ENCODE assay signal across 35 cellular contexts in the genomic region with DNA sequence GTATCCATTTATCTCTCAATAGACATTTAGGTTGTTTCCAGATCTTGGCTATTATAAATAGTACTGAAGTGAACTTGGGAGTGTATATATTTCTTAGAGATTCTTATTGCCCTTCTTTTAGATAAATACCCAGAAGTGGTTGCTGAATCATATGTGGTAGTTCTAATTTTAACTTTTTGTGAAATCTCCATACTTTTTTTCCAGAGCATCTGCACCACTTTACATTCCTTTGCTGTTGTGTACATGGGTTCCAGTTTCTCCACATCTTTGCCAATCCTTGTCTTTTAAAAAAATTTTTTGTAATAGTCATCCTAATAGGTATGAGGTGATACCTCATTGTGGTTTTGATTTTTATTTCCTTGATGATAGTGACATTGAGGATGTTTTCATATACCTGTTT.
A peak's percentile ranks its signal among the peaks of the same experiment; 100 is the strongest.
DNase-seq lines count a peak whose midpoint lies in the region; ATAC-seq, FAIRE-seq and TF ChIP-seq lines count a peak whose summit lies in the region.
"Had no signal": no experiment of that assay in that cellular context is flagged by ENCODE, and none has a peak within 500 bp of the region (broad histone marks: within the 10 kb centered on the region; RNA-seq: fewer than 3 reads in every experiment).

No MANE protein-coding gene starts in this region.

- no peak for TF ChIP-seq POLR2A in tibial nerve (IDR thresholded peaks at IDR 0.05)

- H3K27ac ChIP-seq in mammary epithelial cell (ENCODE audit: insufficient read depth, low read depth, low read length) (no peak overlapping the region), astrocyte (ENCODE audit: low read depth, low read length) (no peak overlapping the region), tibial nerve (no peak overlapping the region)
- H3K27ac ChIP-seq: 22Rv1; BLaER1 treated with 17β-estradiol and CSF1 and Interleukin-3, amounts not matched to agents 10 nM and 100 nM; dorsolateral prefrontal cortex; hepatocyte; left ventricle myocardium inferior; parathyroid adenoma; thyroid gland; VCaP had no signal

- dilution Hi-C loops in mammary epithelial cell (cut with HindIII; ENCODE audit: low sequenced_read_pairs), result no loop called here

- in situ Hi-C loops in mammary epithelial cell (cut with MboI; ENCODE audit: low sequenced_read_pairs in 2 of 2), result no loop called here

- H3K4me2 ChIP-seq in mammary epithelial cell (ENCODE audit: insufficient read depth, low read depth, low read length) (no peak overlapping the region), astrocyte (ENCODE audit: low read length) (no peak overlapping the region)
- H3K4me2 ChIP-seq: BLaER1 treated with 17β-estradiol and CSF1 and Interleukin-3, amounts not matched to agents 10 nM and 100 nM; hepatocyte had no signal

- no peak overlapping the region for H3K27ac Mint-ChIP-seq in MCF 10A (ENCODE audit: low read depth, unreplicated experiment)
- peak overlapping the region; percentile 14 for H3K27ac Mint-ChIP-seq in astrocyte (ENCODE audit: unreplicated experiment)
- H3K27ac Mint-ChIP-seq: activated CD4-positive, alpha-beta T cell treated with anti-CD3 and anti-CD28 coated beads, Interleukin-2, amount 10 ng/mL, durations not matched to agents 24 days and 14 days; mesothelial cell of epicardium; natural killer cell treated with Interleukin-12 subunit alpha and Interleukin-12 subunit beta and Interleukin-15 and Interleukin-18, amount 100 ng/mL, for 72 hours; T-helper 2 cell treated with Interferon-gamma antibody and Interleukin-4, amounts not matched to agents 5 μg/mL and 100 μg/mL, for 36 hours had no signal

- H4K20me1 ChIP-seq in mammary epithelial cell (ENCODE audit: insufficient read depth, low read length) (no peaks in the 10 kb centered on the region), astrocyte (ENCODE audit: insufficient read depth, low read length) (no peaks in the 10 kb centered on the region)
- H4K20me1 ChIP-seq: BLaER1 treated with 17β-estradiol and CSF1 and Interleukin-3, amounts not matched to agents 10 nM and 100 nM had no signal

- H3K9me3 ChIP-seq in mammary epithelial cell (replicated peaks; ENCODE audit: insufficient read depth, low read length) (no peaks in the 10 kb centered on the region), astrocyte (ENCODE audit: insufficient read depth, low read depth, low read length) (no peaks in the 10 kb centered on the region), tibial nerve (peaks cover 0 to 4% (median 0%) of the 10 kb centered on the region in 4 donors)
- H3K9me3 ChIP-seq: thyroid gland had no signal

- H3K27me3 ChIP-seq in mammary epithelial cell (ENCODE audit: insufficient read depth, low read length), result no peaks in the 10 kb centered on the region
- H3K27me3 ChIP-seq in astrocyte (ENCODE audit: insufficient read depth, low read length), result no peaks in the 10 kb centered on the region
- no peaks in the 10 kb centered on the region for H3K27me3 ChIP-seq in tibial nerve
- H3K27me3 ChIP-seq: BLaER1 treated with 17β-estradiol and CSF1 and Interleukin-3, amounts not matched to agents 10 nM and 100 nM; dorsolateral prefrontal cortex; hepatocyte; thyroid gland had no signal

- H3K4me1 ChIP-seq in mammary epithelial cell (ENCODE audit: insufficient read depth, low read length) (no peaks in the 10 kb centered on the region), astrocyte (ENCODE audit: insufficient read depth, low read length) (no peaks in the 10 kb centered on the region), tibial nerve (no peaks in the 10 kb centered on the region)
- H3K4me1 ChIP-seq: BLaER1 treated with 17β-estradiol and CSF1 and Interleukin-3, amounts not matched to agents 10 nM and 100 nM; left ventricle myocardium inferior; parathyroid adenoma; thyroid gland had no signal

- H3K36me3 ChIP-seq in mammary epithelial cell (ENCODE audit: insufficient read depth, low read length) (no peaks in the 10 kb centered on the region), astrocyte (ENCODE audit: insufficient read depth, low read length) (no peaks in the 10 kb centered on the region), tibial nerve (peaks cover 0 to 6% (median 0%) of the 10 kb centered on the region in 3 donors)
- H3K36me3 ChIP-seq: BLaER1 treated with 17β-estradiol and CSF1 and Interleukin-3, amounts not matched to agents 10 nM and 100 nM; left ventricle myocardium inferior; thyroid gland had no signal

- H3K4me3 ChIP-seq in mammary epithelial cell (replicated peaks in 1 of 3; ENCODE audit: insufficient read depth in 1 of 3, low read depth in 2 of 3, low read length in 3 of 3), result no peak overlapping the region
- no peak overlapping the region for H3K4me3 ChIP-seq in astrocyte (ENCODE audit: insufficient read depth, low read depth, low read length)
- no peak overlapping the region for H3K4me3 ChIP-seq in fibroblast of villous mesenchyme (ENCODE audit: low read depth, low read length)
- H3K4me3 ChIP-seq in tibial nerve, result no peak overlapping the region
- H3K4me3 ChIP-seq: BLaER1 treated with 17β-estradiol and CSF1 and Interleukin-3, amounts not matched to agents 10 nM and 100 nM; dorsolateral prefrontal cortex; hepatocyte; left ventricle myocardium inferior; thyroid gland had no signal

- H3K79me2 ChIP-seq in mammary epithelial cell (ENCODE audit: insufficient read depth, low read length), result no peaks in the 10 kb centered on the region
- H3K79me2 ChIP-seq in astrocyte (ENCODE audit: insufficient read depth, low read length), result no peaks in the 10 kb centered on the region
- H3K79me2 ChIP-seq: hepatocyte, parathyroid adenoma had no signal

- no peak overlapping the region for H2AFZ ChIP-seq in mammary epithelial cell (ENCODE audit: low read depth, low read length)
- H2AFZ ChIP-seq in astrocyte (ENCODE audit: low read depth, low read length), result no peak overlapping the region
- H2AFZ ChIP-seq: hepatocyte, parathyroid adenoma had no signal

- CTCF ChIA-PET in mammary epithelial cell (lab: Charles Lee; ENCODE audit: low non-redundant PET) (no interaction called here), MCF 10A (lab: Yijun Ruan, JAX) (no interaction called here)

- H3K4me1 Mint-ChIP-seq in MCF 10A (ENCODE audit: insufficient read depth, unreplicated experiment), result no peaks in the 10 kb centered on the region
- H3K4me1 Mint-ChIP-seq in astrocyte (ENCODE audit: low read depth, unreplicated experiment), result peaks cover 6% of the 10 kb centered on the region
- H3K4me1 Mint-ChIP-seq: activated CD4-positive, alpha-beta T cell treated with anti-CD3 and anti-CD28 coated beads, Interleukin-2, amount 10 ng/mL, durations not matched to agents 24 days and 14 days; mesothelial cell of epicardium had no signal

- BruUV-seq in mammary epithelial cell (replicated peaks; lab: Mats Ljungman, UMichigan) (no TSS peak), MCF 10A (replicated peaks; lab: Mats Ljungman, UMichigan) (no TSS peak)

- no peaks in the 10 kb centered on the region for H3K27me3 Mint-ChIP-seq in MCF 10A (ENCODE audit: insufficient read depth, unreplicated experiment)
- H3K27me3 Mint-ChIP-seq in astrocyte (ENCODE audit: low read depth, unreplicated experiment), result no peaks in the 10 kb centered on the region
- H3K27me3 Mint-ChIP-seq: activated CD4-positive, alpha-beta T cell treated with anti-CD3 and anti-CD28 coated beads, Interleukin-2, amount 10 ng/mL, durations not matched to agents 24 days and 14 days; natural killer cell treated with Interleukin-12 subunit alpha and Interleukin-12 subunit beta and Interleukin-15 and Interleukin-18, amount 100 ng/mL, for 72 hours had no signal

- no peak overlapping the region for H3K9ac ChIP-seq in mammary epithelial cell (ENCODE audit: insufficient read depth, low read length)
- H3K9ac ChIP-seq in astrocyte (ENCODE audit: low read length), result no peak overlapping the region
- H3K9ac ChIP-seq: BLaER1 treated with 17β-estradiol and CSF1 and Interleukin-3, amounts not matched to agents 10 nM and 100 nM; parathyroid adenoma had no signal

- TF ChIP-seq CTCF in mammary epithelial cell (conservative IDR thresholded peaks at IDR 0.05 in 1 of 2, IDR thresholded peaks at IDR 0.05 in 1 of 2; ENCODE audit: extremely low read depth in 1 of 2, insufficient read depth in 1 of 2, low read depth in 1 of 2, low read length in 2 of 2), result no peak
- TF ChIP-seq CTCF in MCF 10A (IDR thresholded peaks at IDR 0.05; ENCODE audit: unreplicated experiment), result no peak
- TF ChIP-seq CTCF in astrocyte (IDR thresholded peaks at IDR 0.05; ENCODE audit: insufficient read depth, low read depth, low read length), result no peak
- TF ChIP-seq CTCF in fibroblast of villous mesenchyme (IDR thresholded peaks at IDR 0.05; ENCODE audit: insufficient read depth, low read depth, low read length), result no peak
- TF ChIP-seq CTCF in tibial nerve (IDR thresholded peaks at IDR 0.05), result no peak

- POLR2A ChIA-PET in MCF 10A (lab: Yijun Ruan, JAX), result no interaction called here

- no peak for TF ChIP-seq EP300 in tibial nerve (IDR thresholded peaks at IDR 0.05)

- no peak for ATAC-seq in HG03571 (IDR thresholded peaks at IDR 0.05; ENCODE audit: unreplicated experiment)
- ATAC-seq in GM21526 (IDR thresholded peaks at IDR 0.05; ENCODE audit: low FRiP score, unreplicated experiment), result no peak
- ATAC-seq: activated T-cell treated with anti-CD3 and anti-CD28 coated beads, Interleukin-2, amount 50 U/mL, for 4 hours; HCT116; natural killer cell treated with Interleukin-12 subunit alpha and Interleukin-12 subunit beta and Interleukin-15 and Interleukin-18, amount 100 ng/mL, for 72 hours; right cardiac atrium; Right ventricle myocardium inferior had no signal

- peak; percentile 39 for DNase-seq in mammary epithelial cell
- no peak for DNase-seq in MCF 10A (ENCODE audit: unreplicated experiment)
- DNase-seq in astrocyte (ENCODE audit: low read depth), result peak; percentile 84
- peak; percentile 11 for DNase-seq in fibroblast of villous mesenchyme (ENCODE audit: low read depth)
- DNase-seq in RPMI8226, result no peak
- no peak for DNase-seq in tibial nerve (ENCODE audit: low spot score in 2 of 2)
- DNase-seq: activated CD4-positive, alpha-beta T cell treated with anti-CD3 and anti-CD28 coated beads, Interleukin-2, amount 10 ng/mL, durations not matched to agents 24 days and 14 days; activated naive CD4-positive, alpha-beta T cell; activated T-cell treated with anti-CD3 and anti-CD28 coated beads, Interleukin-2, amount 50 U/mL, for 4 hours; amniotic stem cell; caudate nucleus; COR-L47; DMS79 treated with DMSO at 0.1 percent for 48 hours; dorsolateral prefrontal cortex; left ventricle myocardium inferior; NCI-H1105 treated with DMSO at 0.1 percent for 48 hours; NCI-H2029; NCI-H2227 treated with DMSO at 0.1 percent for 48 hours; NCI-H748 treated with DMSO at 0.1 percent for 48 hours; right cardiac atrium; stimulated activated naive CD4-positive, alpha-beta T cell treated with Interleukin-2 at 50 U/mL for 16 hours; thyroid gland had no signal

- H3K4me3 Mint-ChIP-seq in MCF 10A (ENCODE audit: unreplicated experiment) (no peak overlapping the region), astrocyte (ENCODE audit: unreplicated experiment) (no peak overlapping the region)
- H3K4me3 Mint-ChIP-seq: activated CD4-positive, alpha-beta T cell treated with anti-CD3 and anti-CD28 coated beads, Interleukin-2, amount 10 ng/mL, durations not matched to agents 24 days and 14 days; activated T-cell treated with anti-CD3 and anti-CD28 coated beads, Interleukin-2, amount 50 U/mL, for 4 hours; mesothelial cell of epicardium; natural killer cell treated with Interleukin-12 subunit alpha and Interleukin-12 subunit beta and Interleukin-15 and Interleukin-18, amount 100 ng/mL, for 72 hours; T-helper 2 cell treated with Interferon-gamma antibody and Interleukin-4, amounts not matched to agents 5 μg/mL and 100 μg/mL, for 36 hours had no signal

- intact Hi-C loops in mammary epithelial cell (cut with micrococcal nuclease) (no loop called here), MCF 10A (cut with micrococcal nuclease) (no loop called here)

- H3K9me3 Mint-ChIP-seq in MCF 10A (ENCODE audit: unreplicated experiment), result no peaks in the 10 kb centered on the region
- H3K9me3 Mint-ChIP-seq in astrocyte (ENCODE audit: unreplicated experiment), result no peaks in the 10 kb centered on the region
- H3K9me3 Mint-ChIP-seq: activated CD4-positive, alpha-beta T cell treated with anti-CD3 and anti-CD28 coated beads, Interleukin-2, amount 10 ng/mL, durations not matched to agents 24 days and 14 days; activated T-cell treated with anti-CD3 and anti-CD28 coated beads, Interleukin-2, amount 50 U/mL, for 4 hours; natural killer cell treated with Interleukin-12 subunit alpha and Interleukin-12 subunit beta and Interleukin-15 and Interleukin-18, amount 100 ng/mL, for 72 hours; T-helper 2 cell treated with Interferon-gamma antibody and Interleukin-4, amounts not matched to agents 5 μg/mL and 100 μg/mL, for 36 hours had no signal

- FAIRE-seq in astrocyte (lab: Jason Lieb, UNC), result peak; percentile 37
- FAIRE-seq: GM12892 had no signal

- H3K36me3 Mint-ChIP-seq in MCF 10A (ENCODE audit: insufficient read depth, unreplicated experiment) (peaks cover 9% of the 10 kb centered on the region), astrocyte (ENCODE audit: low read depth, unreplicated experiment) (no peaks in the 10 kb centered on the region)

Comparison
In these comparisons a context has a peak if more than half of its experiments do, and no peak if none do; other contexts are left out.
1. DNase-seq: peak in mammary epithelial cell (single experiment), astrocyte (single experiment) and fibroblast of villous mesenchyme (single experiment); none in MCF 10A (single experiment), RPMI8226 (single experiment) and tibial nerve (0 of 2).